Comparison of ENCODE assay signal across 16 cellular contexts in the genomic region with DNA sequence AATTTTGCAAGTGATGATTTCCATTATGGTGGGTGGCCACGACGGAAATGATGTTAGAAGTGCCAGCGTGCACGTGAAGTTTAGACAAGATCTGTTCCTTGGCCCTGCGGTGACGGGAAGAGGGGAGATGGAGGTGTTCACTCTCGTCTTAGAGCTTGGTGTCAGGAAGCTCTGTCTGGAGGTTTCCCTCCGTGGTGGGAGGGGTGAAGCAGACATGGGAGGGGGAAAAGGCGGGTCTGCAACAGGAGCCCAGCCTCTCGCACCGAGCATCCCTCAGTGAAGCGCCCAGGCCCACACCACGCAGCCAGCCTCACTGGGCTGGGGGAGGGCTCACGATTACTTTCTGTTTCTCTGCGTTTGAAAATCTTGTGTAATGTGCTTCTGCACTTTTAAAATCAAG. TPM values are rescaled to one million over a fixed set of nuclear protein-coding genes. Genes with fewer than 3 reads are reported as not detected.
DNase-seq lines count a peak whose midpoint lies in the region; TF ChIP-seq lines count a peak whose summit lies in the region.
"Had no signal": no experiment of that assay in that cellular context is flagged by ENCODE, and none has a peak within 500 bp of the region (broad histone marks: within the 10 kb centered on the region; RNA-seq: fewer than 3 reads in every experiment).

No MANE protein-coding gene starts in this region.

- POLR2A ChIA-PET in activated CD4-positive, alpha-beta memory T cell treated with anti-CD3 and anti-CD28 coated beads for 36 hours (lab: Charles Lee), result no interaction called here

- H3K4me1 ChIP-seq in hepatocyte (ENCODE audit: insufficient read depth), result peaks cover 14% of the 10 kb centered on the region
- H3K4me1 ChIP-seq: Peyer's patch had no signal

- H3K9me3 ChIP-seq in hepatocyte (ENCODE audit: low read depth), result no peaks in the 10 kb centered on the region
- H3K9me3 ChIP-seq in WERI-Rb-1 (ENCODE audit: severe bottlenecking), result no peaks in the 10 kb centered on the region
- H3K9me3 ChIP-seq: Peyer's patch, psoas muscle had no signal

- H3K27ac ChIP-seq in hepatocyte, result peak overlapping the region; percentile 15
- H3K27ac ChIP-seq in WERI-Rb-1, result no peak overlapping the region
- H3K27ac ChIP-seq: Peyer's patch, psoas muscle had no signal

- peak overlapping the region; percentile 44 for H3K4me2 ChIP-seq in hepatocyte

- CTCF ChIA-PET in activated CD4-positive, alpha-beta memory T cell treated with anti-CD3 and anti-CD28 coated beads for 36 hours (lab: Charles Lee), result interaction anchor here (1.0 to 2.1 kb wide), 3 partner anchors 17 to 89 kb away, joined by 3 to 5 read pairs (median 3); no protein-coding TSS in a partner anchor

- H3K79me2 ChIP-seq in hepatocyte, result peaks cover 62% of the 10 kb centered on the region

- H3K9me2 ChIP-seq in hepatocyte (replicated peaks; ENCODE audit: insufficient read depth), result no peaks in the 10 kb centered on the region

- H3K27me3 ChIP-seq in hepatocyte (no peaks in the 10 kb centered on the region), WERI-Rb-1 (ENCODE audit: insufficient read depth, low read depth, severe bottlenecking) (no peaks in the 10 kb centered on the region)
- H3K27me3 ChIP-seq: Peyer's patch had no signal

- TF ChIP-seq CTCF in hepatocyte (IDR thresholded peaks at IDR 0.05; ENCODE audit: poor library complexity) (no peak), WERI-Rb-1 (IDR thresholded peaks at IDR 0.05; ENCODE audit: low read depth, low read length) (no peak)

- H2AFZ ChIP-seq in hepatocyte, result no peak overlapping the region

- H3K4me3 Mint-ChIP-seq in activated CD4-positive, alpha-beta memory T cell treated with anti-CD3 and anti-CD28 coated beads for 36 hours, result no peak overlapping the region
- H3K4me3 Mint-ChIP-seq: activated B cell treated with CpG ODN at 0.5 μM for 24 hours had no signal

- H3K36me3 ChIP-seq in hepatocyte (replicated peaks; ENCODE audit: insufficient read depth, low read depth) (no peaks in the 10 kb centered on the region), WERI-Rb-1 (no peaks in the 10 kb centered on the region; the same call in 1 of the 2 replicates)
- H3K36me3 ChIP-seq: Peyer's patch had no signal

- H3K27ac Mint-ChIP-seq in activated CD4-positive, alpha-beta memory T cell treated with anti-CD3 and anti-CD28 coated beads for 36 hours, result no peak overlapping the region
- H3K27ac Mint-ChIP-seq: activated B cell treated with CpG ODN at 0.5 μM for 24 hours had no signal

- no peaks in the 10 kb centered on the region for H3K36me3 Mint-ChIP-seq in activated CD4-positive, alpha-beta memory T cell treated with anti-CD3 and anti-CD28 coated beads for 36 hours

- intact Hi-C loops in activated CD4-positive, alpha-beta memory T cell treated with anti-CD3 and anti-CD28 coated beads for 36 hours (cut with micrococcal nuclease), result no loop called here

- peaks cover 20% of the 10 kb centered on the region for H3K4me1 Mint-ChIP-seq in activated CD4-positive, alpha-beta memory T cell treated with anti-CD3 and anti-CD28 coated beads for 36 hours (ENCODE audit: low read depth)
- H3K4me1 Mint-ChIP-seq: activated B cell treated with CpG ODN at 0.5 μM for 24 hours had no signal

- H3K27me3 Mint-ChIP-seq in activated CD4-positive, alpha-beta memory T cell treated with anti-CD3 and anti-CD28 coated beads for 36 hours, result peaks cover 42% of the 10 kb centered on the region

- peak; percentile 10 for DNase-seq in Jurkat, Clone E6-1 (ENCODE audit: low read depth, low spot score)
- peak; percentile 44 for DNase-seq in activated CD4-positive, alpha-beta memory T cell treated with anti-CD3 and anti-CD28 coated beads for 36 hours
- DNase-seq in hepatocyte (ENCODE audit: low spot score), result no peak
- DNase-seq in stimulated activated CD4-positive, alpha-beta T cell treated with anti-CD3 and anti-CD28 coated beads, Interleukin-1b, Interleukin-23, amount 100 ng/mL, for 48 hours, result peak; percentile 16
- DNase-seq in activated gamma-delta T cell treated with Interleukin-2 at 50 U/mL for 16 hours, result no peak
- no peak for DNase-seq in WERI-Rb-1
- no peak for DNase-seq in medulla oblongata (ENCODE audit: extremely low spot score)
- DNase-seq: activated B cell treated with CpG ODN at 0.5 μM for 24 hours, C1 segment of cervical spinal cord, cerebellar nuclear complex, Kasumi-1, NCI-H526 treated with DMSO at 0.1 percent for 48 hours, Peyer's patch, SW 1271, trophoblast cell had no signal

- 66% methylated on average over 15 of the region's 15 CpGs for WGBS in hepatocyte (ENCODE audit: low lambda C conversion rate, missing lambda C conversion rate)

- H3K9me3 Mint-ChIP-seq in activated CD4-positive, alpha-beta memory T cell treated with anti-CD3 and anti-CD28 coated beads for 36 hours, result no peaks in the 10 kb centered on the region
- H3K9me3 Mint-ChIP-seq: activated B cell treated with CpG ODN at 0.5 μM for 24 hours had no signal

- no peaks in the 10 kb centered on the region for H4K20me1 ChIP-seq in hepatocyte (ENCODE audit: insufficient read depth, poor library complexity, severe bottlenecking)

- H3K4me3 ChIP-seq in Jurkat, Clone E6-1 (ENCODE audit: low read length), result no peak overlapping the region
- H3K4me3 ChIP-seq in hepatocyte (no peak overlapping the region), WERI-Rb-1 (ENCODE audit: low read depth, low read length) (no peak overlapping the region)
- H3K4me3 ChIP-seq: Peyer's patch, psoas muscle had no signal

RNA-seq across cellular contexts. Expression of a gene that starts 26.3 kb away (rescaled TPM):
- polyA plus RNA-seq in Jurkat, Clone E6-1 (2012; ENCODE audit: insufficient read depth, insufficient read length), result 3.1 TPM
- 1 to 10 TPM; 1.5 to 1.9 TPM for total RNA-seq in activated CD4-positive, alpha-beta memory T cell treated with anti-CD3 and anti-CD28 coated beads for 36 hours
- 31.8 and 31.9 TPM in 2 replicates for total RNA-seq in hepatocyte
- polyA plus RNA-seq in hepatocyte, result 21.6 and 22.9 TPM in 2 replicates
- total RNA-seq: activated B cell treated with CpG ODN at 0.5 μM for 24 hours had no signal

Comparison
In these comparisons a context has a peak if more than half of its experiments do, and no peak if none do; other contexts are left out.
1. DNase-seq: peak in Jurkat, Clone E6-1 (single experiment), activated CD4-positive, alpha-beta memory T cell treated with anti-CD3 and anti-CD28 coated beads for 36 hours (single experiment) and stimulated activated CD4-positive, alpha-beta T cell treated with anti-CD3 and anti-CD28 coated beads, Interleukin-1b, Interleukin-23, amount 100 ng/mL, for 48 hours (single experiment); none in hepatocyte (single experiment), activated gamma-delta T cell treated with Interleukin-2 at 50 U/mL for 16 hours (single experiment), WERI-Rb-1 (single experiment) and medulla oblongata (single experiment).
2. RNA of a gene that starts 26.3 kb away (total RNA-seq): 31.8 to 31.9 TPM in hepatocyte; 1.5 to 1.9 TPM in activated CD4-positive, alpha-beta memory T cell treated with anti-CD3 and anti-CD28 coated beads for 36 hours; every median in the first group is over 10 times any median in the second.